8 cellular contexts compared by ENCODE assay signal in the genomic region with DNA sequence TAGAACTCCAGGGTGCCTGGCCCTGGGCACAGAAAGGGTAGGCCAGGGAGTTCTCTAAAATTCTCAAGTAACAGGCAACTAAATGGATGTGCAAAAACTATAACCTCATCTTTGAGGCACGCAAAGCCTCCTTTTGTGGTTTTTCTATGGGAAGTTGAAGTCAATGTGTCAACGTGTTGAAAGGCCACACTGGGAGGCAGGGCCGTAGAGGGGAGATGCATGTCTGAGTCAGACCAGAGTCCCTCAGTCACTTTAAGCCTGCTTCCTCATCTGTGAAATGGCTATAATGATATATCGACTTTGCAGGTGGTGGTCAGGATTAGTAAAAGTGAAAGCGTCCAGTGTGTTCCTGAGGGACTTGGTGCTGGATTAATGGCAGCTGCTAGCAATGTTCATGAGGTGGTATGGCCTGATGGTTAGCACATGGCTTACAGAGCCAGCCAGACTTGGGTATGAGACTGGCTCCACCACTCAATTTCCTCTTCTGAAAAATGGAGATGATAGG. TPM values are rescaled to one million over a fixed set of nuclear protein-coding genes. Genes with fewer than 3 reads are reported as not detected.
DNase-seq lines count a peak whose midpoint lies in the region; ATAC-seq, FAIRE-seq and TF ChIP-seq lines count a peak whose summit lies in the region.

No MANE protein-coding gene starts in this region.

- POLR2A ChIA-PET in AG04449 (lab: Yijun Ruan, JAX) (no interaction called here), HepG2 (lab: Yijun Ruan, JAX) (no interaction called here)

- intact Hi-C loops in HepG2 (cut with micrococcal nuclease; ENCODE audit: unreplicated experiment): no loop called here
- intact Hi-C loops in thyroid gland (cut with DNase I): no loop called here

- H3K27me3 ChIP-seq in HepG2 (ENCODE audit: control insufficient read depth in 1 of 2, insufficient read depth in 2 of 2, low read length in 2 of 2) (peaks cover 0 to 6% of the 10 kb centered on the region in 2 experiments; a peak in 1 of 5 replicates), thyroid gland (no peaks in the 10 kb centered on the region), MM.1S (replicated peaks; ENCODE audit: insufficient read depth, low read length) (no peaks in the 10 kb centered on the region)

- no peak overlapping the region for H3K4me3 ChIP-seq in AG04449 (ENCODE audit: low read depth, low read length)
- H3K4me3 ChIP-seq in HepG2 (replicated peaks in 1 of 3; ENCODE audit: insufficient read depth in 1 of 3, low read depth in 2 of 3, low read length in 3 of 3): no peak overlapping the region
- no peak overlapping the region for H3K4me3 ChIP-seq in thyroid gland (replicated peaks in 1 of 3)
- H3K4me3 ChIP-seq in MM.1S (ENCODE audit: low read length): no peak overlapping the region

- H4K20me1 ChIP-seq in HepG2 (ENCODE audit: insufficient read depth, low read length): no peaks in the 10 kb centered on the region
- H4K20me1 ChIP-seq in MM.1S (ENCODE audit: insufficient read depth, low read length): no peaks in the 10 kb centered on the region

- no peak for TF ChIP-seq EP300 in HepG2 (IDR thresholded peaks at IDR 0.05; ENCODE audit: low read depth in 2 of 2, low read length in 2 of 2)
- TF ChIP-seq EP300 in HepG2 (CRISPR knock-in tag; IDR thresholded peaks at IDR 0.05; ENCODE audit: borderline replicate concordance): no peak

- H3K9me2 ChIP-seq in MM.1S (replicated peaks; ENCODE audit: insufficient read depth, low read length): no peaks in the 10 kb centered on the region

- 33% methylated on average over 4 of the region's 5 CpGs for WGBS in HepG2 (ENCODE audit: low lambda C conversion rate)
- 60 to 75% methylated on average over 5 of the region's 5 CpGs for WGBS in thyroid gland, 2 donors

- peak; percentile 62 for ATAC-seq in activated naive CD8-positive, alpha-beta T cell treated with anti-CD3 and anti-CD28 coated beads, Interleukin-2, amount 50 U/mL, for 24 hours
- no peak for ATAC-seq in HepG2

- no peaks in the 10 kb centered on the region for H3K36me3 ChIP-seq in HepG2 (replicated peaks in 1 of 2; ENCODE audit: control insufficient read depth in 1 of 2, insufficient read depth in 2 of 2, low read length in 2 of 2)
- no peaks in the 10 kb centered on the region for H3K36me3 ChIP-seq in thyroid gland
- no peaks in the 10 kb centered on the region for H3K36me3 ChIP-seq in MM.1S (replicated peaks; ENCODE audit: insufficient read depth, low read length)

- no peaks in the 10 kb centered on the region for H3K9me3 ChIP-seq in HepG2 (ENCODE audit: low read length)
- no peaks in the 10 kb centered on the region for H3K9me3 ChIP-seq in thyroid gland
- no peaks in the 10 kb centered on the region for H3K9me3 ChIP-seq in MM.1S (replicated peaks; ENCODE audit: insufficient read depth, low read length)

- no peak for TF ChIP-seq CTCF in AG04449 (IDR thresholded peaks at IDR 0.05; ENCODE audit: insufficient read depth, low read length, missing control alignments)
- TF ChIP-seq CTCF in HepG2 (CRISPR knock-in tag; IDR thresholded peaks at IDR 0.05): no peak
- TF ChIP-seq CTCF in glutamatergic neuron (IDR thresholded peaks at IDR 0.05; ENCODE audit: partially characterized antibody, unreplicated experiment): no peak
- no peak for TF ChIP-seq CTCF in thyroid gland (IDR thresholded peaks at IDR 0.05)
- no peak for TF ChIP-seq CTCF in MM.1S (IDR thresholded peaks at IDR 0.05; ENCODE audit: low read length)

- no peaks in the 10 kb centered on the region for H3K9me3 Mint-ChIP-seq in activated naive CD8-positive, alpha-beta T cell treated with anti-CD3 and anti-CD28 coated beads, Interleukin-2, amount 50 U/mL, for 24 hours
- no peaks in the 10 kb centered on the region for H3K9me3 Mint-ChIP-seq in glutamatergic neuron (ENCODE audit: unreplicated experiment)

- H3K9ac ChIP-seq in HepG2 (ENCODE audit: insufficient read depth, low read depth, low read length) (no peak overlapping the region), MM.1S (ENCODE audit: low read length) (no peak overlapping the region)

- no peaks in the 10 kb centered on the region for H3K4me1 ChIP-seq in HepG2 (ENCODE audit: insufficient read depth, low read length)
- H3K4me1 ChIP-seq in thyroid gland: peaks cover 0 to 7% of the 10 kb centered on the region in 2 donors
- H3K4me1 ChIP-seq in MM.1S (ENCODE audit: low read length): peaks cover 17% of the 10 kb centered on the region

- DNase-seq in AG04449 (ENCODE audit: low read depth, low spot score) (peak; percentile 24), GM19238 (ENCODE audit: insufficient read length, low spot score) (peak; percentile 58), HK-2 (ENCODE audit: unreplicated experiment) (peak; percentile 70), HepG2 (ENCODE audit: low spot score) (no peak), glutamatergic neuron (no peak), thyroid gland (no peak), MM.1S (no peak)
- DNase-seq in activated naive CD8-positive, alpha-beta T cell treated with anti-CD3 and anti-CD28 coated beads, Interleukin-2, amount 50 U/mL, for 24 hours: peak; percentile 48

- peaks cover 2% of the 10 kb centered on the region for H3K27me3 Mint-ChIP-seq in activated naive CD8-positive, alpha-beta T cell treated with anti-CD3 and anti-CD28 coated beads, Interleukin-2, amount 50 U/mL, for 24 hours
- H3K27me3 Mint-ChIP-seq in glutamatergic neuron (ENCODE audit: unreplicated experiment): no peaks in the 10 kb centered on the region

- H3K4me3 Mint-ChIP-seq in activated naive CD8-positive, alpha-beta T cell treated with anti-CD3 and anti-CD28 coated beads, Interleukin-2, amount 50 U/mL, for 24 hours: peak overlapping the region; percentile 12
- no peak overlapping the region for H3K4me3 Mint-ChIP-seq in glutamatergic neuron (ENCODE audit: unreplicated experiment)

- H3K36me3 Mint-ChIP-seq in activated naive CD8-positive, alpha-beta T cell treated with anti-CD3 and anti-CD28 coated beads, Interleukin-2, amount 50 U/mL, for 24 hours (ENCODE audit: low read depth): no peaks in the 10 kb centered on the region
- H3K36me3 Mint-ChIP-seq in glutamatergic neuron (ENCODE audit: unreplicated experiment): no peaks in the 10 kb centered on the region

- H3K27ac ChIP-seq in HepG2 (ENCODE audit: extremely low read length, insufficient read depth, low read length) (no peak overlapping the region), thyroid gland (no peak overlapping the region), MM.1S (ENCODE audit: low read length) (no peak overlapping the region)

- H3K4me1 Mint-ChIP-seq in activated naive CD8-positive, alpha-beta T cell treated with anti-CD3 and anti-CD28 coated beads, Interleukin-2, amount 50 U/mL, for 24 hours: peaks cover 60% of the 10 kb centered on the region
- H3K4me1 Mint-ChIP-seq in glutamatergic neuron (ENCODE audit: low read depth, unreplicated experiment): no peaks in the 10 kb centered on the region

- peak overlapping the region; percentile 84 for H3K27ac Mint-ChIP-seq in activated naive CD8-positive, alpha-beta T cell treated with anti-CD3 and anti-CD28 coated beads, Interleukin-2, amount 50 U/mL, for 24 hours
- no peak overlapping the region for H3K27ac Mint-ChIP-seq in glutamatergic neuron (ENCODE audit: unreplicated experiment)

- no TSS peak for BruUV-seq in HepG2 (replicated peaks; lab: Mats Ljungman, UMichigan)

- no peak for FAIRE-seq in HepG2 (lab: Jason Lieb, UNC)

- peaks cover 9% of the 10 kb centered on the region for H3F3A ChIP-seq in MM.1S (ENCODE audit: insufficient read depth, low read length)

- no peak for TF ChIP-seq POLR2A in HepG2 (IDR thresholded peaks at IDR 0.05; ENCODE audit: insufficient read depth in 1 of 2, low read depth in 2 of 2, low read length in 2 of 2)
- TF ChIP-seq POLR2A in thyroid gland (IDR thresholded peaks at IDR 0.05): no peak

- in situ Hi-C loops in HepG2 (cut with HindIII; ENCODE audit: extremely low pct_ligation_motif_present, low pct_unique_long_range_greater_than_20kb): no loop called here

- CTCF ChIA-PET in AG04449 (lab: Yijun Ruan, JAX) (interaction anchor here (1.3 kb wide), 1 partner anchor 35 kb away, joined by 4 read pairs; no protein-coding TSS in a partner anchor), HepG2 (lab: Yijun Ruan, JAX; ENCODE audit: low intra/inter-chr PET ratio, low total read pairs) (no interaction called here)

- H3K4me2 ChIP-seq in HepG2 (ENCODE audit: low read depth, low read length): no peak overlapping the region
- H3K4me2 ChIP-seq in MM.1S (ENCODE audit: low read depth, low read length): no peak overlapping the region

- H3K79me2 ChIP-seq in HepG2 (ENCODE audit: insufficient read depth, low read length) (no peaks in the 10 kb centered on the region), MM.1S (ENCODE audit: low read length) (no peaks in the 10 kb centered on the region)

- TF ChIP-seq RAD21 in HepG2 (CRISPR knock-in tag; IDR thresholded peaks at IDR 0.05): no peak

- H2AFZ ChIP-seq in HepG2 (ENCODE audit: low read length) (no peak overlapping the region), MM.1S (ENCODE audit: low read length) (no peak overlapping the region)

RNA-seq across cellular contexts. Expression of a gene that starts 17.0 kb away (rescaled TPM):
- total RNA-seq in HepG2 (2016; rRNA removed; fragmentation: Illumina TruSeq; extraction: Trizol) (0.18 and 0.22 TPM in 2 replicates), glutamatergic neuron (ENCODE audit: unreplicated experiment) (not detected), thyroid gland (not detected)
- total RNA-seq in HepG2 (2016; cell fraction: cytosol; rRNA removed; fragmentation: Illumina TruSeq; extraction: Trizol; ENCODE audit: low read depth): not detected in 2 replicates
- total RNA-seq in HepG2 (2016; cell fraction: insoluble cytoplasmic fraction; rRNA removed; fragmentation: Illumina TruSeq; extraction: Trizol): 0.22 and 0.30 TPM in 2 replicates
- 0.09 and 0.14 TPM in 2 replicates for total RNA-seq in HepG2 (2016; cell fraction: membrane; rRNA removed; fragmentation: Illumina TruSeq; extraction: Trizol)
- total RNA-seq in HepG2 (2016; cell fraction: nucleus; rRNA removed; fragmentation: Illumina TruSeq; extraction: Trizol): 0.16 TPM in 1 of 2 replicates, not detected in the other
- polyA plus RNA-seq in HepG2 (2011; rRNA removed): 0.55 and 0.65 TPM in 2 replicates
- polyA plus RNA-seq in HepG2 (2011; cell fraction: cytosol; rRNA removed): 0.38 and 0.54 TPM in 2 replicates
- polyA plus RNA-seq in HepG2 (2011; cell fraction: nucleus; rRNA removed): 1.7 and 1.9 TPM in 2 replicates
- polyA plus RNA-seq in HepG2 (2012): 0.08 TPM in 1 of 2 replicates, not detected in the other
- polyA plus RNA-seq in HepG2 (2016; cell fraction: cytosol; fragmentation: Illumina TruSeq; extraction: Trizol; ENCODE audit: low read depth): 0.05 and 0.09 TPM in 2 replicates
- 0.13 and 0.21 TPM in 2 replicates for polyA plus RNA-seq in HepG2 (2016; cell fraction: insoluble cytoplasmic fraction; fragmentation: Illumina TruSeq; extraction: Trizol; ENCODE audit: low read depth)
- polyA plus RNA-seq in HepG2 (2016; cell fraction: membrane; fragmentation: Illumina TruSeq; extraction: Trizol; ENCODE audit: low read depth): 0.18 and 0.22 TPM in 2 replicates
- 0.40 and 0.59 TPM in 2 replicates for polyA plus RNA-seq in HepG2 (2016; cell fraction: nucleus; fragmentation: Illumina TruSeq; extraction: Trizol; ENCODE audit: insufficient read depth, low read depth)
- 0.56 TPM in 1 of 2 replicates, not detected in the other for polyA minus RNA-seq in HepG2 (2011; rRNA and poly(A)+ RNA removed; ENCODE audit: low replicate concordance)
- not detected in 2 replicates for polyA minus RNA-seq in HepG2 (2011; cell fraction: cytosol; rRNA and poly(A)+ RNA removed)
- 0.39 and 0.50 TPM in 2 replicates for polyA minus RNA-seq in HepG2 (2011; cell fraction: nucleus; rRNA and poly(A)+ RNA removed)

RNA-seq across cellular contexts. Expression of a gene that starts 28.9 kb away (rescaled TPM):
- total RNA-seq in HepG2 (2016; rRNA removed; fragmentation: Illumina TruSeq; extraction: Trizol): not detected in 2 replicates
- total RNA-seq in HepG2 (2016; cell fraction: cytosol; rRNA removed; fragmentation: Illumina TruSeq; extraction: Trizol; ENCODE audit: low read depth): not detected in 2 replicates
- total RNA-seq in HepG2 (2016; cell fraction: insoluble cytoplasmic fraction; rRNA removed; fragmentation: Illumina TruSeq; extraction: Trizol): not detected in 2 replicates
- not detected in 2 replicates for total RNA-seq in HepG2 (2016; cell fraction: membrane; rRNA removed; fragmentation: Illumina TruSeq; extraction: Trizol)
- total RNA-seq in HepG2 (2016; cell fraction: nucleus; rRNA removed; fragmentation: Illumina TruSeq; extraction: Trizol): not detected in 2 replicates
- not detected in 2 replicates for polyA plus RNA-seq in HepG2 (2011; rRNA removed)
- not detected in 2 replicates for polyA plus RNA-seq in HepG2 (2011; cell fraction: cytosol; rRNA removed)
- polyA plus RNA-seq in HepG2 (2011; cell fraction: nucleus; rRNA removed): not detected in 2 replicates
- not detected in 2 replicates for polyA plus RNA-seq in HepG2 (2012)
- polyA plus RNA-seq in HepG2 (2016; cell fraction: cytosol; fragmentation: Illumina TruSeq; extraction: Trizol; ENCODE audit: low read depth): not detected in 2 replicates
- polyA plus RNA-seq in HepG2 (2016; cell fraction: insoluble cytoplasmic fraction; fragmentation: Illumina TruSeq; extraction: Trizol; ENCODE audit: low read depth): not detected in 2 replicates
- not detected in 2 replicates for polyA plus RNA-seq in HepG2 (2016; cell fraction: membrane; fragmentation: Illumina TruSeq; extraction: Trizol; ENCODE audit: low read depth)
- not detected in 2 replicates for polyA plus RNA-seq in HepG2 (2016; cell fraction: nucleus; fragmentation: Illumina TruSeq; extraction: Trizol; ENCODE audit: insufficient read depth, low read depth)
- polyA minus RNA-seq in HepG2 (2011; rRNA and poly(A)+ RNA removed; ENCODE audit: low replicate concordance): not detected in 2 replicates
- polyA minus RNA-seq in HepG2 (2011; cell fraction: cytosol; rRNA and poly(A)+ RNA removed): not detected in 2 replicates
- polyA minus RNA-seq in HepG2 (2011; cell fraction: nucleus; rRNA and poly(A)+ RNA removed): not detected in 2 replicates
- total RNA-seq in glutamatergic neuron (ENCODE audit: unreplicated experiment): not detected
- not detected for total RNA-seq in thyroid gland

RNA-seq across cellular contexts. Expression of a gene that starts 52.3 kb away (rescaled TPM):
- total RNA-seq in HepG2 (2016; rRNA removed; fragmentation: Illumina TruSeq; extraction: Trizol) (not detected in 2 replicates), glutamatergic neuron (ENCODE audit: unreplicated experiment) (not detected), thyroid gland (not detected)
- total RNA-seq in HepG2 (2016; cell fraction: cytosol; rRNA removed; fragmentation: Illumina TruSeq; extraction: Trizol; ENCODE audit: low read depth): not detected in 2 replicates
- total RNA-seq in HepG2 (2016; cell fraction: insoluble cytoplasmic fraction; rRNA removed; fragmentation: Illumina TruSeq; extraction: Trizol): not detected in 2 replicates
- not detected in 2 replicates for total RNA-seq in HepG2 (2016; cell fraction: membrane; rRNA removed; fragmentation: Illumina TruSeq; extraction: Trizol)
- total RNA-seq in HepG2 (2016; cell fraction: nucleus; rRNA removed; fragmentation: Illumina TruSeq; extraction: Trizol): not detected in 2 replicates
- not detected in 2 replicates for polyA plus RNA-seq in HepG2 (2011; rRNA removed)
- not detected in 2 replicates for polyA plus RNA-seq in HepG2 (2011; cell fraction: cytosol; rRNA removed)
- not detected in 2 replicates for polyA plus RNA-seq in HepG2 (2011; cell fraction: nucleus; rRNA removed)
- polyA plus RNA-seq in HepG2 (2012): not detected in 2 replicates
- not detected in 2 replicates for polyA plus RNA-seq in HepG2 (2016; cell fraction: cytosol; fragmentation: Illumina TruSeq; extraction: Trizol; ENCODE audit: low read depth)
- polyA plus RNA-seq in HepG2 (2016; cell fraction: insoluble cytoplasmic fraction; fragmentation: Illumina TruSeq; extraction: Trizol; ENCODE audit: low read depth): not detected in 2 replicates
- polyA plus RNA-seq in HepG2 (2016; cell fraction: membrane; fragmentation: Illumina TruSeq; extraction: Trizol; ENCODE audit: low read depth): not detected in 2 replicates
- polyA plus RNA-seq in HepG2 (2016; cell fraction: nucleus; fragmentation: Illumina TruSeq; extraction: Trizol; ENCODE audit: insufficient read depth, low read depth): not detected in 2 replicates
- polyA minus RNA-seq in HepG2 (2011; rRNA and poly(A)+ RNA removed; ENCODE audit: low replicate concordance): not detected in 2 replicates
- not detected in 2 replicates for polyA minus RNA-seq in HepG2 (2011; cell fraction: cytosol; rRNA and poly(A)+ RNA removed)
- polyA minus RNA-seq in HepG2 (2011; cell fraction: nucleus; rRNA and poly(A)+ RNA removed): not detected in 2 replicates

Comparison
In these comparisons a context has a peak if more than half of its experiments do, and no peak if none do; other contexts are left out.
1. DNase-seq: peak in AG04449 (single experiment), GM19238 (single experiment), HK-2 (single experiment) and activated naive CD8-positive, alpha-beta T cell treated with anti-CD3 and anti-CD28 coated beads, Interleukin-2, amount 50 U/mL, for 24 hours (single experiment); none in HepG2 (single experiment), glutamatergic neuron (single experiment), thyroid gland (0 of 2) and MM.1S (single experiment).